Comparison of ENCODE assay signal across 22 cellular contexts in genomic region chr19:46451352-46451751, GRCh38. TPM values are rescaled to one million over a fixed set of nuclear protein-coding genes. Genes with fewer than 3 reads are reported as not detected.
DNase-seq lines count a peak whose midpoint lies in the region; ATAC-seq and TF ChIP-seq lines count a peak whose summit lies in the region.
"Had no signal": no experiment of that assay in that cellular context is flagged by ENCODE, and none has a peak within 500 bp of the region (broad histone marks: within the 10 kb centered on the region; RNA-seq: fewer than 3 reads in every experiment).

No MANE protein-coding gene starts in this region.

- no peak for TF ChIP-seq CTCF in coronary artery (IDR thresholded peaks at IDR 0.05)

- peak; percentile 9 for DNase-seq in NCI-H2196 (lab: John Stamatoyannopoulos, UW; ENCODE audit: unreplicated experiment)
- no peak for DNase-seq in NCI-H2196 treated with DMSO at 0.1 percent for 48 hours (lab: John Stamatoyannopoulos, UW; ENCODE audit: unreplicated experiment)
- no peak for DNase-seq in coronary artery (ENCODE audit: low spot score)
- peak; percentile 98 for DNase-seq in myocyte (ENCODE audit: low read depth)
- no peak for DNase-seq in GF-D8 (lab: John Stamatoyannopoulos, UW)
- no peak for DNase-seq in posterior cingulate gyrus
- DNase-seq: activated CD4-positive, alpha-beta memory T cell treated with anti-CD3 and anti-CD28 coated beads, Interleukin-2, amount 10 ng/mL, durations not matched to agents 7 days and 5 days; activated naive CD8-positive, alpha-beta T cell treated with anti-CD3 and anti-CD28 coated beads, Interleukin-2, amount 50 U/mL, for 24 hours; activated T-cell treated with anti-CD3 and anti-CD28 coated beads, Interleukin-2, amount 50 U/mL, for 48 hours; central memory CD4-positive, alpha-beta T cell; NCI-H1930; NCI-H748 treated with DMSO at 0.1 percent for 48 hours; stimulated activated CD4-positive, alpha-beta T cell treated with anti-CD3 and anti-CD28 coated beads, Interleukin-4, amount 100 ng/mL, for 4 hours; T-helper 1 cell had no signal

- H3K27ac ChIP-seq in coronary artery, result peak overlapping the region; percentile 67 to 77
- H3K27ac ChIP-seq: 22Rv1, BLaER1, gastroesophageal sphincter, tibial nerve, VCaP had no signal

- intact Hi-C loops in posterior cingulate gyrus (cut with DNase I), result no loop called here

- no peak for ATAC-seq in GM19395 (IDR thresholded peaks at IDR 0.05; ENCODE audit: unreplicated experiment)
- no peak for ATAC-seq in GM19452 (IDR thresholded peaks at IDR 0.05; ENCODE audit: unreplicated experiment)
- ATAC-seq: activated naive CD8-positive, alpha-beta T cell treated with anti-CD3 and anti-CD28 coated beads, Interleukin-2, amount 50 U/mL, for 24 hours; gastroesophageal sphincter had no signal

- no peak overlapping the region for H3K4me3 ChIP-seq in coronary artery
- H3K4me3 ChIP-seq: BLaER1, gastroesophageal sphincter, lung, tibial nerve had no signal

RNA-seq across cellular contexts. Expression of gene PNMA8A, which starts 20.0 kb away (rescaled TPM):
- total RNA-seq in myocyte, result 89.0 and 102 TPM in 2 replicates
- 53.7 TPM for polyA plus RNA-seq in myocyte (2012)
- total RNA-seq: activated CD4-positive, alpha-beta memory T cell treated with anti-CD3 and anti-CD28 coated beads, Interleukin-2, amount 10 ng/mL, durations not matched to agents 7 days and 5 days had no signal

RNA-seq across cellular contexts. Expression of gene PNMA8C, which starts 22.6 kb away (rescaled TPM):
- total RNA-seq in myocyte, result 0.05 and 0.10 TPM in 2 replicates
- 0.04 TPM for polyA plus RNA-seq in myocyte (2012)
- total RNA-seq: activated CD4-positive, alpha-beta memory T cell treated with anti-CD3 and anti-CD28 coated beads, Interleukin-2, amount 10 ng/mL, durations not matched to agents 7 days and 5 days had no signal

RNA-seq across cellular contexts. Expression of gene CCDC8, which starts 38.0 kb away (rescaled TPM):
- total RNA-seq in myocyte, result 18.0 and 19.7 TPM in 2 replicates
- 9.6 TPM for polyA plus RNA-seq in myocyte (2012)
- total RNA-seq: activated CD4-positive, alpha-beta memory T cell treated with anti-CD3 and anti-CD28 coated beads, Interleukin-2, amount 10 ng/mL, durations not matched to agents 7 days and 5 days had no signal

RNA-seq across cellular contexts. Expression of gene PNMA8B, which starts 44.3 kb away (rescaled TPM):
- 0.03 and 0.16 TPM in 2 replicates for total RNA-seq in myocyte
- polyA plus RNA-seq in myocyte (2012), result 0.05 TPM

Comparison
In these comparisons a context has a peak if more than half of its experiments do, and no peak if none do; other contexts are left out.
1. DNase-seq: peak in NCI-H2196 (single experiment) and myocyte (single experiment); none in NCI-H2196 treated with DMSO at 0.1 percent for 48 hours (single experiment), coronary artery (single experiment), GF-D8 (single experiment) and posterior cingulate gyrus (0 of 10).